Comparison of ENCODE assay signal across 14 cellular contexts in the genomic region with DNA sequence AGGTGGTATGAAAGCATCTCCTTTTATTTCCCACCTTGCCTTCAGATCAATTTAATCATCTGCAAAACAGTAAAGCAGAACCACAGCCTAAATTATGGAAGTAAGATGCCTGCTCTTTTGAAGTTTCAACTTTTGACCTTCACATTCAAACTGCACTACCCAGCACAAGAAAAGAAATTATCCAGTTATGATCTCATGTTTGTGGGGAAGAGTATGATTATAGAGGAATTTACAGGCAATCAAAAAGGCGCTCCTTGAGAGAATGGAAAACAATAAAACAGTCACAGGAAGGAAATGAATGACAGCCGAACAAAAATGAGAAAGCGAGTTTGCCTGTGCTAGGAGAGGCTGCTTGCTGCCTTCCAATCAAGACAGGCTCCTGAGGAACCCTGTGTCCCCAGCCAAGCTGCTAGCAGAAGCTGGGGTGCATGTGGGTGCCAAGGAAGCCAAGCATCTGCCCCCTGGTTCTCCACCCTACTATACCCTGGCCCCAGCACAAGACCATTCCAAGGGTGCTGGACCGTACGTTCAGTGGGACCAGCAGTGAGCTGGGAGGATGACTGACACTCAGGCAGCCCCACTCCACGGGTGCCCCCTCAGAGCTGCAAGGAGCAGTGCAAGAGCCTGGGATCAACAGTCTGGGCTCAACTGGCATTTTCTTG. TPM values are rescaled to one million over a fixed set of nuclear protein-coding genes. Genes with fewer than 3 reads are reported as not detected.
A peak's percentile ranks its signal among the peaks of the same experiment; 100 is the strongest.
DNase-seq lines count a peak whose midpoint lies in the region; TF ChIP-seq lines count a peak whose summit lies in the region.
"Had no signal": no experiment of that assay in that cellular context is flagged by ENCODE, and none has a peak within 500 bp of the region (broad histone marks: within the 10 kb centered on the region; RNA-seq: fewer than 3 reads in every experiment).

No MANE protein-coding gene starts in this region.

- H3K27me3 Mint-ChIP-seq in brain, result no peaks in the 10 kb centered on the region
- H3K27me3 Mint-ChIP-seq in mesothelial cell of epicardium (ENCODE audit: low read depth), result no peaks in the 10 kb centered on the region
- H3K27me3 Mint-ChIP-seq: activated B cell treated with CpG ODN at 0.5 μM for 24 hours; CD4-positive, alpha-beta T cell; stimulated activated memory B cell treated with anti-CD40 and anti-IgM and Interleukin-4, amounts not matched to agents 10 μg/mL and 1 μg/mL and 100 μg/mL, for 72 hours had no signal

- in situ Hi-C loops in KBM-7 (cut with MboI; ENCODE audit: low pct_unique_long_range_greater_than_20kb, low sequenced_read_pairs), result no loop called here

- H3K27me3 ChIP-seq in H7 (ENCODE audit: control insufficient read depth, insufficient read depth, low read length), result no peaks in the 10 kb centered on the region

- H3K4me3 Mint-ChIP-seq in brain (no peak overlapping the region), mesothelial cell of epicardium (no peak overlapping the region)
- H3K4me3 Mint-ChIP-seq: activated B cell treated with CpG ODN at 0.5 μM for 24 hours; CD4-positive, alpha-beta T cell; stimulated activated memory B cell treated with anti-CD40 and anti-IgM and Interleukin-4, amounts not matched to agents 10 μg/mL and 1 μg/mL and 100 μg/mL, for 72 hours had no signal

- DNase-seq in AG09319 (ENCODE audit: extremely low read depth, low read depth) (peak; percentile 7), KBM-7 (peak; percentile 21), mesothelial cell of epicardium (ENCODE audit: low spot score in 2 of 2, unreplicated experiment in 2 of 2) (no peak), H7 (no peak), HuH-7 (ENCODE audit: low spot score) (no peak), iPS-NIHi7 (ENCODE audit: extremely low spot score) (no peak)
- DNase-seq in stimulated activated CD8-positive, alpha-beta memory T cell treated with anti-CD3 and anti-CD28 coated beads, Interleukin-4, amount 100 ng/mL, for 48 hours, result no peak
- DNase-seq: activated B cell treated with CpG ODN at 0.5 μM for 24 hours; activated naive CD4-positive, alpha-beta T cell; CD4-positive, alpha-beta T cell; NCI-H1694; OCI-M1 had no signal

- H3K9me3 Mint-ChIP-seq in brain (peaks cover 5 to 8% (median 7%) of the 10 kb centered on the region in 5 experiments), mesothelial cell of epicardium (peaks cover 16% of the 10 kb centered on the region)
- H3K9me3 Mint-ChIP-seq: CD4-positive, alpha-beta T cell had no signal

- no peak for TF ChIP-seq CTCF in AG09319 (IDR thresholded peaks at IDR 0.05; ENCODE audit: low read depth, low read length)
- TF ChIP-seq CTCF in brain (conservative IDR thresholded peaks at IDR 0.05), result no peak
- TF ChIP-seq CTCF in mesothelial cell of epicardium (IDR thresholded peaks at IDR 0.05; ENCODE audit: unreplicated experiment), result no peak

- peaks cover 29% of the 10 kb centered on the region for H3K36me3 Mint-ChIP-seq in brain
- peaks cover 29% of the 10 kb centered on the region for H3K36me3 Mint-ChIP-seq in mesothelial cell of epicardium

- H3K27ac Mint-ChIP-seq in brain (peak overlapping the region in 3 of 5 experiments; percentile 23 to 85 (median 35)), mesothelial cell of epicardium (peak overlapping the region; percentile 80)
- H3K27ac Mint-ChIP-seq: activated B cell treated with CpG ODN at 0.5 μM for 24 hours; CD4-positive, alpha-beta T cell; stimulated activated memory B cell treated with anti-CD40 and anti-IgM and Interleukin-4, amounts not matched to agents 10 μg/mL and 1 μg/mL and 100 μg/mL, for 72 hours had no signal

- H3K4me1 Mint-ChIP-seq in brain (peaks cover 17% of the 10 kb centered on the region), mesothelial cell of epicardium (peaks cover 30% of the 10 kb centered on the region)
- H3K4me1 Mint-ChIP-seq: activated B cell treated with CpG ODN at 0.5 μM for 24 hours; stimulated activated memory B cell treated with anti-CD40 and anti-IgM and Interleukin-4, amounts not matched to agents 10 μg/mL and 1 μg/mL and 100 μg/mL, for 72 hours had no signal

- no peaks in the 10 kb centered on the region for H3K36me3 ChIP-seq in H7 (replicated peaks; ENCODE audit: control insufficient read depth, insufficient read depth, low read length)

- H3K4me3 ChIP-seq in H7 (ENCODE audit: insufficient read depth, low read depth, low read length), result no peak overlapping the region

RNA-seq across cellular contexts. Expression of gene PEPD, which starts 47.8 kb away (rescaled TPM):
- polyA plus RNA-seq in brain (ENCODE audit: insufficient read depth, low read depth, low replicate concordance), result 239 TPM
- 49.7 to 52.6 TPM (median 50.5 TPM) in 3 replicates for total RNA-seq in mesothelial cell of epicardium
- 65.7 and 84.3 TPM in 2 replicates for total RNA-seq in H7 (2014; rRNA removed; shearing (Covaris generic))

Comparison
In these comparisons a context has a peak if more than half of its experiments do, and no peak if none do; other contexts are left out.
1. DNase-seq: peak in AG09319 (single experiment) and KBM-7 (single experiment); none in mesothelial cell of epicardium (0 of 2), H7 (single experiment), stimulated activated CD8-positive, alpha-beta memory T cell treated with anti-CD3 and anti-CD28 coated beads, Interleukin-4, amount 100 ng/mL, for 48 hours (single experiment), HuH-7 (single experiment) and iPS-NIHi7 (single experiment).